In the genomic region with DNA sequence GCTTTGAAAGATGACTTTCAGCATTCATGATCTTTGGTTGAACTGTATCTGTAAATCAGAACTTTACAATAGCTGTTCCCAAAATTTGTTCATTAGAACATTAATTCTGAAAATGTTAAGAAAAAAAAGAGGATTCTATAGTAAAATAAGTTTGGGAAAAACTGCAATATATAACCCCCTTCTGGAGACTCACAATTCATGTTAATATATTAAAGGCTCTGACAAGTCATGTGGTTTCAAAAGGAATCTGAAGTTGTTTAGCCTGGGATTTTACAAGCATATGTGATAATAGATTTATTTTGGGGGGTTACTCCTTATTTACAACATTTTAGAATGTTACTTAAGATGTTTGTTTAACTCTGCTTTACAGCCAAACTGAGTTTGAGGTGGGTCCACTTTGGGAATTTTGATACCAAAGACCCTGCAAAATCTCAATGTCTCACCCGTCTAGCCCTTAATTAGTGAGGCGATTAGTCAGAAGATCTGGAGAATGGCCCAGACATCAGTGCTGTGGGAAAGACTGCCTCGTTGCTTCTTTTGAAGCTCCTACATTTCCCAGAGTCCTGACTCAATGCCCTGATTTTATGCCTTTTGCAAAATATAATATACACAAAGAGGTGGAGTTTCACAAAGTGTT, we compare ENCODE assay signal across 15 cellular contexts. TPM values are rescaled to one million over a fixed set of nuclear protein-coding genes. Genes with fewer than 3 reads are reported as not detected.
A peak's percentile ranks its signal among the peaks of the same experiment; 100 is the strongest.
DNase-seq lines count a peak whose midpoint lies in the region; ATAC-seq and TF ChIP-seq lines count a peak whose summit lies in the region.
"Had no signal": no experiment of that assay in that cellular context is flagged by ENCODE, and none has a peak within 500 bp of the region (broad histone marks: within the 10 kb centered on the region; RNA-seq: fewer than 3 reads in every experiment).

No MANE protein-coding gene starts in this region.

- TF ChIP-seq CTCF in AG09309 (IDR thresholded peaks at IDR 0.05; ENCODE audit: control insufficient read depth, insufficient read depth, low read depth, low read length, missing control alignments): no peak
- no peak for TF ChIP-seq CTCF in colonic mucosa (IDR thresholded peaks at IDR 0.05)
- TF ChIP-seq CTCF in nephron (IDR thresholded peaks at IDR 0.05; ENCODE audit: unreplicated experiment in 3 of 3): no peak
- no peak for TF ChIP-seq CTCF in gastroesophageal sphincter (IDR thresholded peaks at IDR 0.05)
- no peak for TF ChIP-seq CTCF in H9 (conservative IDR thresholded peaks at IDR 0.05)

- H3K27me3 ChIP-seq in colonic mucosa (no peaks in the 10 kb centered on the region), gastroesophageal sphincter (no peaks in the 10 kb centered on the region), H9 (ENCODE audit: insufficient read depth, low read length) (no peaks in the 10 kb centered on the region)

- intact Hi-C loops in colonic mucosa (cut with DNase I): loop anchor here (5.0 to 10.0 kb wide), 3 partner anchors 327 to 917 kb away; no protein-coding TSS in a partner anchor

- no peaks in the 10 kb centered on the region for H3K79me1 ChIP-seq in H9 (ENCODE audit: insufficient read depth, low read depth, low read length, poor library complexity, severe bottlenecking)

- H3K36me3 ChIP-seq in colonic mucosa (no peaks in the 10 kb centered on the region), gastroesophageal sphincter (no peaks in the 10 kb centered on the region)

- H3K4me1 Mint-ChIP-seq in nephron (peaks cover 60% of the 10 kb centered on the region), H9 (peaks cover 3 to 5% of the 10 kb centered on the region in 2 experiments; a peak in 2 of 4 replicates)

- H3T11ph ChIP-seq in H9 (ENCODE audit: low read length): no peak overlapping the region

- H3K9me3 ChIP-seq in colonic mucosa (no peaks in the 10 kb centered on the region), gastroesophageal sphincter (no peaks in the 10 kb centered on the region), H9 (ENCODE audit: control insufficient read depth, low read depth, low read length) (no peaks in the 10 kb centered on the region)

- H3K4ac ChIP-seq in H9 (ENCODE audit: low read depth, low read length): no peak overlapping the region

- H3K9me3 Mint-ChIP-seq in nephron (no peaks in the 10 kb centered on the region), H9 (no peaks in the 10 kb centered on the region)
- H3K9me3 Mint-ChIP-seq: stimulated activated naive CD8-positive, alpha-beta T cell treated with anti-CD3 and anti-CD28 coated beads, Interleukin-15, Interleukin-2, amounts not matched to agents 100 ng/mL and 50 ng/mL, for 24 hours had no signal

- H3K4me3 ChIP-seq in AG09309 (ENCODE audit: control insufficient read depth, low read depth, low read length) (no peak overlapping the region), colonic mucosa (no peak overlapping the region), gastroesophageal sphincter (no peak overlapping the region)

- H3K4me3 Mint-ChIP-seq in nephron: peak overlapping the region in 1 of 3 experiments; percentile 50
- no peak overlapping the region for H3K4me3 Mint-ChIP-seq in H9
- H3K4me3 Mint-ChIP-seq: stimulated activated naive CD8-positive, alpha-beta T cell treated with anti-CD3 and anti-CD28 coated beads, Interleukin-15, Interleukin-2, amounts not matched to agents 100 ng/mL and 50 ng/mL, for 24 hours had no signal

- no peak overlapping the region for H3K14ac ChIP-seq in H9 (ENCODE audit: insufficient read depth, low read length)

- H2AFZ ChIP-seq in H9 (ENCODE audit: low read length): no peak overlapping the region

- H4K5ac ChIP-seq in H9 (ENCODE audit: insufficient read length, low read depth, low read length): no peak overlapping the region

- H3K9ac ChIP-seq in colonic mucosa (ENCODE audit: low read depth in 2 of 2, low read length in 2 of 2): no peak overlapping the region
- H3K9ac ChIP-seq in H9 (ENCODE audit: extremely low read depth, insufficient read length, low read length): no peak overlapping the region

- no peak overlapping the region for H3K18ac ChIP-seq in H9 (ENCODE audit: insufficient read length, low read depth, low read length)

- no peak overlapping the region for H2BK120ac ChIP-seq in H9 (ENCODE audit: low read depth, low read length, poor library complexity, severe bottlenecking)

- H2BK5ac ChIP-seq in H9 (ENCODE audit: insufficient read length, low read length): no peak overlapping the region

- no peaks in the 10 kb centered on the region for H3K79me2 ChIP-seq in H9 (ENCODE audit: insufficient read depth, low read length)

- H3K4me2 ChIP-seq in H9 (ENCODE audit: insufficient read depth, insufficient read length, low read length): no peak overlapping the region

- no peaks in the 10 kb centered on the region for H3K23me2 ChIP-seq in H9 (ENCODE audit: insufficient read length, low read depth, low read length, poor library complexity, severe bottlenecking)

- no peaks in the 10 kb centered on the region for H3K36me3 Mint-ChIP-seq in nephron (ENCODE audit: low read depth)
- H3K36me3 Mint-ChIP-seq in H9 (ENCODE audit: insufficient read depth in 1 of 3, low read depth in 3 of 3): no peaks in the 10 kb centered on the region

- ATAC-seq in HG03521 (IDR thresholded peaks at IDR 0.05; ENCODE audit: unreplicated experiment): no peak
- ATAC-seq in gastroesophageal sphincter: no peak
- ATAC-seq: HCT116 had no signal

- no peak overlapping the region for H2BK15ac ChIP-seq in H9 (ENCODE audit: low read depth, low read length)

- H4K91ac ChIP-seq in H9 (ENCODE audit: insufficient read length, low read depth, low read length): no peak overlapping the region

- no peak overlapping the region for H2BK12ac ChIP-seq in H9 (ENCODE audit: insufficient read length, low read depth, low read length)

- H3K27me3 Mint-ChIP-seq in nephron (ENCODE audit: low read depth) (no peaks in the 10 kb centered on the region), H9 (ENCODE audit: low read depth) (no peaks in the 10 kb centered on the region)

- no peak overlapping the region for H2BK20ac ChIP-seq in H9 (ENCODE audit: low read depth, low read length, poor library complexity, severe bottlenecking)

- H3K23ac ChIP-seq in H9 (ENCODE audit: insufficient read length, low read depth, low read length): no peak overlapping the region

- DNase-seq in AG09309 (ENCODE audit: low read depth) (peak; percentile 70), M059J (ENCODE audit: low read depth) (peak; percentile 84), colonic mucosa (no peak), OCI-M1 (lab: John Stamatoyannopoulos, UW) (no peak), H9 (no peak)
- DNase-seq: activated CD4-positive, alpha-beta T cell treated with anti-CD3 and anti-CD28 coated beads, Interleukin-2, amount 50 U/mL, for 48 hours; activated effector memory CD4-positive, alpha-beta T cell treated with Interleukin-2 at 50 U/mL for 16 hours; NCI-H2081 treated with DMSO at 0.1 percent for 48 hours; NCI-H774; Right ventricle myocardium superior had no signal

- no peak for TF ChIP-seq EP300 in gastroesophageal sphincter (IDR thresholded peaks at IDR 0.05)

- no peaks in the 10 kb centered on the region for H4K20me1 ChIP-seq in H9 (ENCODE audit: control insufficient read depth, insufficient read depth, insufficient read length)

- H3K4me1 ChIP-seq in colonic mucosa (no peaks in the 10 kb centered on the region), gastroesophageal sphincter (peaks cover 0 to 42% (median 3%) of the 10 kb centered on the region in 3 donors), H9 (ENCODE audit: insufficient read depth, low read length) (no peaks in the 10 kb centered on the region)

- H4K8ac ChIP-seq in H9 (replicated peaks; ENCODE audit: insufficient read length, low read depth, low read length): no peak overlapping the region

- H2AK5ac ChIP-seq in H9 (ENCODE audit: insufficient read length, low read length): no peak overlapping the region

- H3K27ac ChIP-seq in colonic mucosa (peak overlapping the region; percentile 8), gastroesophageal sphincter (no peak overlapping the region), H9 (ENCODE audit: insufficient read length, low read depth, low read length) (no peak overlapping the region)

- H3K56ac ChIP-seq in H9 (ENCODE audit: insufficient read length, low read depth, low read length): no peak overlapping the region

- H3K27ac Mint-ChIP-seq in nephron (peak overlapping the region; percentile 96 to 99 (median 98)), H9 (no peak overlapping the region)
- H3K27ac Mint-ChIP-seq: stimulated activated naive CD8-positive, alpha-beta T cell treated with anti-CD3 and anti-CD28 coated beads, Interleukin-15, Interleukin-2, amounts not matched to agents 100 ng/mL and 50 ng/mL, for 24 hours had no signal

- TF ChIP-seq POLR2A in gastroesophageal sphincter (IDR thresholded peaks at IDR 0.05): no peak

- WGBS in gastroesophageal sphincter (ENCODE audit: low coverage in 1 of 2), 2 donors: 22 to 31% methylated on average over 3 of the region's 3 CpGs
- WGBS in H9 (ENCODE audit: extremely low coverage, insufficient read length, low lambda C conversion rate): no CpG with 5 or more reads among the region's 3 CpGs

RNA-seq across cellular contexts. Expression of a gene that starts 40.0 kb away (rescaled TPM):
- total RNA-seq in M059J (2014; rRNA removed; shearing (Covaris generic)): 151 and 191 TPM in 2 replicates
- 10 to 100 TPM; 16.5 to 53.8 TPM for total RNA-seq in colonic mucosa
- 1 to 10 TPM in 2 of 4 donors, under 1 TPM in 2; 0.40 to 6.9 (median 1.3) TPM for total RNA-seq in gastroesophageal sphincter
- 75.2 and 78.9 TPM in 2 replicates for total RNA-seq in H9 (2021)

Comparison
In these comparisons a context has a peak if more than half of its experiments do, and no peak if none do; other contexts are left out.
1. DNase-seq: peak in AG09309 (single experiment) and M059J (single experiment); none in colonic mucosa (single experiment), OCI-M1 (single experiment) and H9 (single experiment).
2. H3K27ac Mint-ChIP-seq: peak in nephron (3 of 3); none in H9 (0 of 3).